In genomic region chr1:149239865-149240508, GRCh38 we compare ENCODE assay signal across 7 cellular contexts.
DNase-seq lines count a peak whose midpoint lies in the region; ATAC-seq and TF ChIP-seq lines count a peak whose summit lies in the region.
"Not testable (repeated sequence)": the region's sequence is repeated elsewhere in the genome, so short reads cannot be mapped to it uniquely, and the experiment has no call there.

No MANE protein-coding gene starts in this region.

- intact Hi-C loops in cardiac septum (cut with DNase I); left cardiac atrium (cut with DNase I); upper lobe of right lung (cut with DNase I): not testable (repeated sequence)

- WGBS in lung, 2 donors: no CpG with 5 or more reads among the region's 15 CpGs

- not testable (repeated sequence) for H3K27ac ChIP-seq in foreskin keratinocyte; lung (ENCODE audit: low read depth in 1 of 2, low read length in 1 of 2); upper lobe of right lung

- not testable (repeated sequence) for H3K36me3 ChIP-seq in lung (ENCODE audit: control insufficient read depth in 2 of 2, insufficient read depth in 2 of 2, low read length in 2 of 2); upper lobe of right lung

- CTCF ChIA-PET in WTC11 (lab: Charles Lee): not testable (repeated sequence)

- ATAC-seq in WTC11: peak; percentile 65
- ATAC-seq in foreskin keratinocyte: peak; percentile 9
- ATAC-seq in left cardiac atrium: peak; percentile 30 to 54
- ATAC-seq in left lobe of liver: peak; percentile 29
- peak; percentile 31 for ATAC-seq in lung (ENCODE audit: insufficient read depth, low FRiP score)
- peak; percentile 79 for ATAC-seq in upper lobe of right lung

- not testable (repeated sequence) for H3K4me1 Mint-ChIP-seq in WTC11

- not testable (repeated sequence) for H3K4me3 Mint-ChIP-seq in WTC11

- H3K9me3 Mint-ChIP-seq in WTC11: not testable (repeated sequence)

- not testable (repeated sequence) for H3K27ac Mint-ChIP-seq in WTC11

- not testable (repeated sequence) for TF ChIP-seq CTCF in WTC11 (IDR thresholded peaks at IDR 0.05); foreskin keratinocyte (conservative IDR thresholded peaks at IDR 0.05); lung (IDR thresholded peaks at IDR 0.05; ENCODE audit: control extremely low read depth, extremely low read depth); upper lobe of right lung (IDR thresholded peaks at IDR 0.05)

- not testable (repeated sequence) for H3K36me3 Mint-ChIP-seq in WTC11

- H3K4me3 ChIP-seq in lung, upper lobe of right lung: not testable (repeated sequence)

- POLR2A ChIA-PET in WTC11 (lab: Charles Lee): not testable (repeated sequence)

- H3K27me3 ChIP-seq in foreskin keratinocyte; lung (ENCODE audit: control insufficient read depth, insufficient read depth); upper lobe of right lung: not testable (repeated sequence)

- not testable (repeated sequence) for H3K9me3 ChIP-seq in lung (ENCODE audit: control insufficient read depth in 2 of 2, insufficient read depth in 1 of 2, low read length in 1 of 2); upper lobe of right lung

- H3K4me1 ChIP-seq in foreskin keratinocyte; lung (ENCODE audit: control insufficient read depth in 2 of 2, insufficient read depth in 2 of 2, low read length in 2 of 2); upper lobe of right lung: not testable (repeated sequence)

- H3K27me3 Mint-ChIP-seq in WTC11 (ENCODE audit: low read depth): not testable (repeated sequence)

- not testable (repeated sequence) for DNase-seq in WTC11 (ENCODE audit: low spot score); foreskin keratinocyte; left cardiac atrium; left lobe of liver (ENCODE audit: low spot score); lung (ENCODE audit: low spot score); upper lobe of right lung
- DNase-seq in cardiac septum (ENCODE audit: low spot score): peak; percentile 31

Comparison
In these comparisons a context has a peak if more than half of its experiments do, and no peak if none do; other contexts are left out.
1. ATAC-seq: peak in every context shown above with its lines; median percentile 79 in upper lobe of right lung; 65 in WTC11; 42 in left cardiac atrium; 31 in lung; 29 in left lobe of liver; 9 in foreskin keratinocyte.